23 cellular contexts compared by ENCODE assay signal in genomic region chr6:88361754-88362153, GRCh38.
A peak's percentile ranks its signal among the peaks of the same experiment; 100 is the strongest.
DNase-seq lines count a peak whose midpoint lies in the region; ATAC-seq, FAIRE-seq and TF ChIP-seq lines count a peak whose summit lies in the region.
"Had no signal": no experiment of that assay in that cellular context is flagged by ENCODE, and none has a peak within 500 bp of the region (broad histone marks: within the 10 kb centered on the region; RNA-seq: fewer than 3 reads in every experiment).

No MANE protein-coding gene starts in this region.

- H3K27ac ChIP-seq in A549 (peak overlapping the region; percentile 84 to 90), GM23338 (ENCODE audit: low read depth) (no peak overlapping the region), RWPE2 (ENCODE audit: poor library complexity, severe bottlenecking) (peak overlapping the region; percentile 97)
- H3K27ac ChIP-seq: 22Rv1; BLaER1 treated with 17β-estradiol and CSF1 and Interleukin-3, amounts not matched to agents 10 nM and 100 nM; C4-2B had no signal

- TF ChIP-seq POLR2A in A549 (IDR thresholded peaks at IDR 0.05; ENCODE audit: low read length): no peak

- H3K9me2 ChIP-seq in GM23338 (ENCODE audit: insufficient read depth): peaks cover 13% of the 10 kb centered on the region; the same call in 1 of the 2 replicates

- TF ChIP-seq CTCF in A549 (IDR thresholded peaks at IDR 0.05) (no peak), GM23338 (conservative IDR thresholded peaks at IDR 0.05; ENCODE audit: low read depth in 2 of 2) (no peak), RWPE2 (IDR thresholded peaks at IDR 0.05; ENCODE audit: poor library complexity, severe bottlenecking) (no peak)

- peaks cover 29% of the 10 kb centered on the region for H3K4me1 ChIP-seq in A549
- H3K4me1 ChIP-seq in GM23338 (ENCODE audit: insufficient read depth): peaks cover 13% of the 10 kb centered on the region
- peaks cover 34% of the 10 kb centered on the region for H3K4me1 ChIP-seq in RWPE2 (ENCODE audit: insufficient read depth, poor library complexity, severe bottlenecking)
- H3K4me1 ChIP-seq: BLaER1 treated with 17β-estradiol and CSF1 and Interleukin-3, amounts not matched to agents 10 nM and 100 nM had no signal

- no peaks in the 10 kb centered on the region for H3K27me3 Mint-ChIP-seq in GM23338 (ENCODE audit: insufficient read depth, low read depth, poor library complexity)
- H3K27me3 Mint-ChIP-seq in activated naive CD8-positive, alpha-beta T cell treated with anti-CD3 and anti-CD28 coated beads for 36 hours: peaks cover 5% of the 10 kb centered on the region
- H3K27me3 Mint-ChIP-seq: CD4-positive, alpha-beta T cell had no signal

- H3K27ac Mint-ChIP-seq in GM23338: no peak overlapping the region
- H3K27ac Mint-ChIP-seq in activated naive CD8-positive, alpha-beta T cell treated with anti-CD3 and anti-CD28 coated beads for 36 hours: no peak overlapping the region
- H3K27ac Mint-ChIP-seq: B cell; CD4-positive, alpha-beta T cell; CD8-positive, alpha-beta T cell had no signal

- no peaks in the 10 kb centered on the region; the same call in 2 of the 3 replicates for H3K9me3 Mint-ChIP-seq in GM23338
- peaks cover 2% of the 10 kb centered on the region for H3K9me3 Mint-ChIP-seq in activated naive CD8-positive, alpha-beta T cell treated with anti-CD3 and anti-CD28 coated beads for 36 hours
- H3K9me3 Mint-ChIP-seq: CD4-positive, alpha-beta T cell; CD8-positive, alpha-beta T cell had no signal

- 77% methylated on average over 4 of the region's 4 CpGs for WGBS in A549 (ENCODE audit: missing lambda C conversion rate)

- FAIRE-seq in A549 (lab: Jason Lieb, UNC): no peak
- FAIRE-seq: D721Med, G401.6, GM12891, GM19239 had no signal

- H3K4me3 Mint-ChIP-seq in GM23338: no peak overlapping the region
- H3K4me3 Mint-ChIP-seq in activated naive CD8-positive, alpha-beta T cell treated with anti-CD3 and anti-CD28 coated beads for 36 hours: no peak overlapping the region
- H3K4me3 Mint-ChIP-seq: B cell; CD4-positive, alpha-beta T cell; CD8-positive, alpha-beta T cell had no signal

- H3K4me3 ChIP-seq in A549 (no peak overlapping the region), GM23338 (no peak overlapping the region), RWPE2 (ENCODE audit: severe bottlenecking) (no peak overlapping the region)
- H3K4me3 ChIP-seq: BLaER1 treated with 17β-estradiol and CSF1 and Interleukin-3, amounts not matched to agents 10 nM and 100 nM had no signal

- no peak for DNase-seq in A549 (ENCODE audit: low read depth in 1 of 2, low spot score in 1 of 2)
- no peak for DNase-seq in GM23338 (ENCODE audit: low spot score)
- DNase-seq in RWPE2 (ENCODE audit: low spot score): no peak
- no peak for DNase-seq in activated naive CD8-positive, alpha-beta T cell treated with anti-CD3 and anti-CD28 coated beads for 36 hours
- DNase-seq: AML-193; Caco-2; Calu3; CD4-positive, alpha-beta T cell; CD8-positive, alpha-beta T cell; DMS79 treated with DMSO at 0.1 percent for 48 hours; GF-D8 had no signal

- H3K36me3 Mint-ChIP-seq in GM23338 (ENCODE audit: low read depth): no peaks in the 10 kb centered on the region
- no peaks in the 10 kb centered on the region for H3K36me3 Mint-ChIP-seq in activated naive CD8-positive, alpha-beta T cell treated with anti-CD3 and anti-CD28 coated beads for 36 hours
- H3K36me3 Mint-ChIP-seq: CD8-positive, alpha-beta T cell had no signal

- POLR2A ChIA-PET in A549 (lab: Yijun Ruan, JAX): no interaction called here

- H2AFZ ChIP-seq in GM23338: peak overlapping the region; percentile 94; the same call in 1 of the 2 replicates

- no peaks in the 10 kb centered on the region for H3K27me3 ChIP-seq in GM23338 (ENCODE audit: insufficient read depth)
- H3K27me3 ChIP-seq in RWPE2 (ENCODE audit: insufficient read depth, poor library complexity, severe bottlenecking): no peaks in the 10 kb centered on the region
- H3K27me3 ChIP-seq: BLaER1 treated with 17β-estradiol and CSF1 and Interleukin-3, amounts not matched to agents 10 nM and 100 nM had no signal

- no peak for TF ChIP-seq EP300 in A549 (IDR thresholded peaks at IDR 0.05)

- no peaks in the 10 kb centered on the region for H4K20me1 ChIP-seq in GM23338 (replicated peaks; ENCODE audit: insufficient read depth)
- H4K20me1 ChIP-seq: BLaER1 treated with 17β-estradiol and CSF1 and Interleukin-3, amounts not matched to agents 10 nM and 100 nM had no signal

- ATAC-seq in A549 (no peak), GM23338 (no peak), RWPE2 (ENCODE audit: low read depth) (no peak), SK-N-SH treated with all-trans-retinoic acid at 6 μM for 48 hours (peak; percentile 46), GM18511 (IDR thresholded peaks at IDR 0.05; ENCODE audit: unreplicated experiment) (no peak), GM19023 (IDR thresholded peaks at IDR 0.05; ENCODE audit: unreplicated experiment) (no peak), HG02610 (IDR thresholded peaks at IDR 0.05; ENCODE audit: unreplicated experiment) (no peak)
- ATAC-seq: CD8-positive, alpha-beta T cell had no signal

- TF ChIP-seq RAD21 in A549 (conservative IDR thresholded peaks at IDR 0.05 in 1 of 2, IDR thresholded peaks at IDR 0.05 in 1 of 2): no peak

- no peaks in the 10 kb centered on the region for H3F3A ChIP-seq in GM23338 (replicated peaks; ENCODE audit: low read depth)

- H3K4me1 Mint-ChIP-seq in GM23338: peaks cover 4% of the 10 kb centered on the region; the same call in 1 of the 3 replicates
- no peaks in the 10 kb centered on the region for H3K4me1 Mint-ChIP-seq in activated naive CD8-positive, alpha-beta T cell treated with anti-CD3 and anti-CD28 coated beads for 36 hours
- H3K4me1 Mint-ChIP-seq: B cell had no signal

- H3K4me2 ChIP-seq in A549 (no peak overlapping the region), GM23338 (0 out of 2 replicates have a peak overlapping the region, but pooled peaks have one; percentile 57)
- H3K4me2 ChIP-seq: BLaER1 treated with 17β-estradiol and CSF1 and Interleukin-3, amounts not matched to agents 10 nM and 100 nM had no signal

- H3K79me2 ChIP-seq in GM23338 (replicated peaks; ENCODE audit: insufficient read depth): no peaks in the 10 kb centered on the region

- no peaks in the 10 kb centered on the region for H3K9me3 ChIP-seq in A549
- H3K9me3 ChIP-seq in RWPE2 (ENCODE audit: severe bottlenecking): no peaks in the 10 kb centered on the region
- H3K9me3 ChIP-seq: BLaER1 treated with 17β-estradiol and CSF1 and Interleukin-3, amounts not matched to agents 10 nM and 100 nM; Caco-2 had no signal

- CTCF ChIA-PET in A549 (lab: Yijun Ruan, JAX): no interaction called here

- no peaks in the 10 kb centered on the region for H3K36me3 ChIP-seq in GM23338 (ENCODE audit: insufficient read depth)
- H3K36me3 ChIP-seq in RWPE2 (ENCODE audit: low read depth): no peaks in the 10 kb centered on the region
- H3K36me3 ChIP-seq: BLaER1 treated with 17β-estradiol and CSF1 and Interleukin-3, amounts not matched to agents 10 nM and 100 nM had no signal

TF ChIP-seq in A549, 52 proteins besides CTCF, POLR2A, EP300 and RAD21 (continues in another document):
- TF ChIP-seq HOXB13 (CRISPR knock-in tag; IDR thresholded peaks at IDR 0.05; ENCODE audit: low read depth) (no peak), ZFP36 (IDR thresholded peaks at IDR 0.05; ENCODE audit: borderline replicate concordance, partially characterized antibody) (no peak), JUNB (IDR thresholded peaks at IDR 0.05) (no peak)
- TF ChIP-seq, protein P1, sequence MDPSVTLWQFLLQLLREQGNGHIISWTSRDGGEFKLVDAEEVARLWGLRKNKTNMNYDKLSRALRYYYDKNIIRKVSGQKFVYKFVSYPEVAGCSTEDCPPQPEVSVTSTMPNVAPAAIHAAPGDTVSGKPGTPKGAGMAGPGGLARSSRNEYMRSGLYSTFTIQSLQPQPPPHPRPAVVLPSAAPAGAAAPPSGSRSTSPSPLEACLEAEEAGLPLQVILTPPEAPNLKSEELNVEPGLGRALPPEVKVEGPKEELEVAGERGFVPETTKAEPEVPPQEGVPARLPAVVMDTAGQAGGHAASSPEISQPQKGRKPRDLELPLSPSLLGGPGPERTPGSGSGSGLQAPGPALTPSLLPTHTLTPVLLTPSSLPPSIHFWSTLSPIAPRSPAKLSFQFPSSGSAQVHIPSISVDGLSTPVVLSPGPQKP (IDR thresholded peaks at IDR 0.05; ENCODE audit: low read depth, low read length): no peak

TF ChIP-seq in GM23338, 12 proteins besides CTCF, POLR2A, EP300 and RAD21:
- TF ChIP-seq STAT1 (IDR thresholded peaks at IDR 0.05; ENCODE audit: unreplicated experiment) (no peak), ZNF331 (CRISPR knock-in tag; IDR thresholded peaks at IDR 0.05; ENCODE audit: low read depth) (no peak), ETS1 (IDR thresholded peaks at IDR 0.05) (no peak), EZH2phosphoT487 (IDR thresholded peaks at IDR 0.05; ENCODE audit: unreplicated experiment) (no peak), POLR2AphosphoS5 (IDR thresholded peaks at IDR 0.05; ENCODE audit: low read depth) (no peak), NANOG (IDR thresholded peaks at IDR 0.05; ENCODE audit: borderline replicate concordance) (no peak)

TF ChIP-seq in SK-N-SH treated with all-trans-retinoic acid at 6 μM for 48 hours, 23 proteins besides CTCF, POLR2A, EP300 and RAD21:
- TF ChIP-seq GLIS3 (CRISPR knock-in tag; IDR thresholded peaks at IDR 0.05): no peak
- peak; percentile 55; the same call in 1 of the 2 replicates for TF ChIP-seq ZC3H10 (CRISPR knock-in tag; IDR thresholded peaks at IDR 0.05)
